Comparison of ENCODE assay signal across 19 cellular contexts in genomic region chr12:113581342-113581741, GRCh38.
A peak's percentile ranks its signal among the peaks of the same experiment; 100 is the strongest.
DNase-seq lines count a peak whose midpoint lies in the region; TF ChIP-seq lines count a peak whose summit lies in the region.
"Had no signal": no experiment of that assay in that cellular context is flagged by ENCODE, and none has a peak within 500 bp of the region (broad histone marks: within the 10 kb centered on the region; RNA-seq: fewer than 3 reads in every experiment).

No MANE protein-coding gene starts in this region.

- no peaks in the 10 kb centered on the region for H3K79me2 ChIP-seq in SK-N-SH (ENCODE audit: insufficient read depth)

- no peak for TF ChIP-seq RAD21 in SK-N-SH (IDR thresholded peaks at IDR 0.05; ENCODE audit: low read length)

- TF ChIP-seq CTCF in foreskin fibroblast (IDR thresholded peaks at IDR 0.05; ENCODE audit: low read depth, low read length) (no peak), SK-N-SH (IDR thresholded peaks at IDR 0.05) (no peak)

- H3K4me1 ChIP-seq in SK-N-SH (ENCODE audit: control insufficient read depth in 1 of 2, insufficient read depth in 2 of 2, low read depth in 1 of 2, low read length in 1 of 2), result no peaks in the 10 kb centered on the region
- H3K4me1 ChIP-seq: A549, Caco-2 had no signal

- H3K27me3 ChIP-seq in SK-N-SH (ENCODE audit: insufficient read depth), result no peaks in the 10 kb centered on the region
- H3K27me3 ChIP-seq: BLaER1 treated with 17β-estradiol and CSF1 and Interleukin-3, amounts not matched to agents 10 nM and 100 nM had no signal

- no peaks in the 10 kb centered on the region for H3K4me1 Mint-ChIP-seq in activated naive CD4-positive, alpha-beta T cell treated with anti-CD3 and anti-CD28 coated beads for 36 hours (ENCODE audit: low read depth)
- H3K4me1 Mint-ChIP-seq: B cell had no signal

- intact Hi-C loops in activated naive CD4-positive, alpha-beta T cell treated with anti-CD3 and anti-CD28 coated beads for 36 hours (cut with micrococcal nuclease), result no loop called here

- no peak for TF ChIP-seq EP300 in SK-N-SH (IDR thresholded peaks at IDR 0.05; ENCODE audit: borderline replicate concordance in 1 of 2, low read depth in 1 of 2, low read length in 1 of 2)

- DNase-seq in EH (ENCODE audit: low read depth) (peak; percentile 1), RKO (ENCODE audit: low spot score) (peak; percentile 19), foreskin fibroblast (peak; percentile 9 to 10), SK-N-SH (no peak)
- no peak for DNase-seq in activated naive CD4-positive, alpha-beta T cell treated with anti-CD3 and anti-CD28 coated beads for 36 hours
- DNase-seq: AML-193; Caco-2; Calu3; CD4-positive, alpha-beta T cell; CD8-positive, alpha-beta T cell; DMS79 treated with DMSO at 0.1 percent for 48 hours; EL; GDM1 had no signal

- H3K36me3 Mint-ChIP-seq in activated naive CD4-positive, alpha-beta T cell treated with anti-CD3 and anti-CD28 coated beads for 36 hours (ENCODE audit: low read depth), result no peaks in the 10 kb centered on the region
- H3K36me3 Mint-ChIP-seq: CD8-positive, alpha-beta T cell had no signal

- no peaks in the 10 kb centered on the region for H3K9me3 ChIP-seq in SK-N-SH

- no peak overlapping the region for H3K27ac ChIP-seq in SK-N-SH (ENCODE audit: low read depth in 2 of 2, low read length in 1 of 2)
- H3K27ac ChIP-seq: 22Rv1; A549; BLaER1 treated with 17β-estradiol and CSF1 and Interleukin-3, amounts not matched to agents 10 nM and 100 nM; C4-2B had no signal

- H3K9ac ChIP-seq in SK-N-SH, result no peak overlapping the region
- H3K9ac ChIP-seq: BLaER1 treated with 17β-estradiol and CSF1 and Interleukin-3, amounts not matched to agents 10 nM and 100 nM had no signal

- CTCF ChIA-PET in activated naive CD4-positive, alpha-beta T cell treated with anti-CD3 and anti-CD28 coated beads for 36 hours (lab: Charles Lee), result no interaction called here
- CTCF ChIA-PET in SK-N-SH (lab: Yijun Ruan, JAX), result no interaction called here

- no peak overlapping the region for H3K4me2 ChIP-seq in SK-N-SH
- H3K4me2 ChIP-seq: A549; BLaER1 treated with 17β-estradiol and CSF1 and Interleukin-3, amounts not matched to agents 10 nM and 100 nM had no signal

- no peak overlapping the region for H3K4me3 Mint-ChIP-seq in activated naive CD4-positive, alpha-beta T cell treated with anti-CD3 and anti-CD28 coated beads for 36 hours
- H3K4me3 Mint-ChIP-seq: B cell; CD4-positive, alpha-beta T cell; CD8-positive, alpha-beta T cell had no signal

- no peak overlapping the region for H2AFZ ChIP-seq in SK-N-SH (ENCODE audit: low read depth)

- H3K36me3 ChIP-seq in SK-N-SH (replicated peaks in 1 of 2; ENCODE audit: control insufficient read depth in 1 of 2, insufficient read depth in 2 of 2, low read length in 1 of 2), result no peaks in the 10 kb centered on the region
- H3K36me3 ChIP-seq: BLaER1 treated with 17β-estradiol and CSF1 and Interleukin-3, amounts not matched to agents 10 nM and 100 nM had no signal

- H3K27ac Mint-ChIP-seq in activated naive CD4-positive, alpha-beta T cell treated with anti-CD3 and anti-CD28 coated beads for 36 hours, result no peak overlapping the region
- H3K27ac Mint-ChIP-seq: B cell; CD4-positive, alpha-beta T cell; CD8-positive, alpha-beta T cell had no signal

- H3F3A ChIP-seq in SK-N-SH (replicated peaks; ENCODE audit: insufficient read depth), result no peaks in the 10 kb centered on the region

- H3K9me3 Mint-ChIP-seq in activated naive CD4-positive, alpha-beta T cell treated with anti-CD3 and anti-CD28 coated beads for 36 hours, result peaks cover 4% of the 10 kb centered on the region

- H3K9me2 ChIP-seq in SK-N-SH, result no peaks in the 10 kb centered on the region

- POLR2A ChIA-PET in SK-N-SH (lab: Yijun Ruan, JAX), result no interaction called here

- peaks cover 14% of the 10 kb centered on the region for H3K27me3 Mint-ChIP-seq in activated naive CD4-positive, alpha-beta T cell treated with anti-CD3 and anti-CD28 coated beads for 36 hours (ENCODE audit: low read depth)

- H4K20me1 ChIP-seq in SK-N-SH (ENCODE audit: insufficient read depth), result no peaks in the 10 kb centered on the region
- H4K20me1 ChIP-seq: BLaER1 treated with 17β-estradiol and CSF1 and Interleukin-3, amounts not matched to agents 10 nM and 100 nM had no signal

- H3K4me3 ChIP-seq in foreskin fibroblast (ENCODE audit: low read depth in 1 of 2, low read length in 2 of 2) (no peak overlapping the region), SK-N-SH (ENCODE audit: low read depth in 2 of 2, low read length in 1 of 2) (no peak overlapping the region)
- H3K4me3 ChIP-seq: A549; BLaER1 treated with 17β-estradiol and CSF1 and Interleukin-3, amounts not matched to agents 10 nM and 100 nM; GM12878 had no signal

TF ChIP-seq in SK-N-SH, 30 proteins besides CTCF, POLR2A, EP300 and RAD21:
- TF ChIP-seq JUND (IDR thresholded peaks at IDR 0.05), result no peak

Comparison
In these comparisons a context has a peak if more than half of its experiments do, and no peak if none do; other contexts are left out.
1. DNase-seq: peak in EH (single experiment), RKO (single experiment) and foreskin fibroblast (2 of 2); none in activated naive CD4-positive, alpha-beta T cell treated with anti-CD3 and anti-CD28 coated beads for 36 hours (single experiment) and SK-N-SH (single experiment).